ENCODE assay signal across 22 cellular contexts in genomic region chr17:3533752-3534151, GRCh38. TPM values are rescaled to one million over a fixed set of nuclear protein-coding genes. Genes with fewer than 3 reads are reported as not detected.
"Had no signal": no experiment of that assay in that cellular context is flagged by ENCODE, and none has a peak within 500 bp of the region (broad histone marks: within the 10 kb centered on the region; RNA-seq: fewer than 3 reads in every experiment).

No MANE protein-coding gene starts in this region.

- H3K4me3 Mint-ChIP-seq: activated CD8-positive, alpha-beta T cell treated with anti-CD3 and anti-CD28 coated beads, Interleukin-2, amount 10 ng/mL, durations not matched to agents 7 days and 5 days; activated naive CD4-positive, alpha-beta T cell treated with anti-CD3 and anti-CD28 coated beads, Interleukin-2, amount 50 U/mL, for 24 hours; central memory CD8-positive, alpha-beta T cell; stimulated activated memory B cell treated with anti-CD40 and anti-IgM and Interleukin-4, amounts not matched to agents 10 μg/mL and 1 μg/mL and 100 μg/mL, for 72 hours had no signal

- H3K27me3 Mint-ChIP-seq: stimulated activated memory B cell treated with anti-CD40 and anti-IgM and Interleukin-4, amounts not matched to agents 10 μg/mL and 1 μg/mL and 100 μg/mL, for 72 hours had no signal

- ATAC-seq: activated CD8-positive, alpha-beta T cell treated with anti-CD3 and anti-CD28 coated beads, Interleukin-2, amount 10 ng/mL, durations not matched to agents 7 days and 5 days; heart right ventricle; lower lobe of right lung; SK-N-SH treated with all-trans-retinoic acid at 6 μM for 48 hours; stimulated activated memory B cell treated with anti-CD40 and anti-IgM and Interleukin-4, amounts not matched to agents 10 μg/mL and 1 μg/mL and 100 μg/mL, for 72 hours; upper lobe of right lung had no signal

- H3K9me3 Mint-ChIP-seq: activated naive CD4-positive, alpha-beta T cell treated with anti-CD3 and anti-CD28 coated beads, Interleukin-2, amount 50 U/mL, for 24 hours; central memory CD8-positive, alpha-beta T cell; nephron; stimulated activated memory B cell treated with anti-CD40 and anti-IgM and Interleukin-4, amounts not matched to agents 10 μg/mL and 1 μg/mL and 100 μg/mL, for 72 hours had no signal

- H3K27ac Mint-ChIP-seq: activated CD8-positive, alpha-beta T cell treated with anti-CD3 and anti-CD28 coated beads, Interleukin-2, amount 10 ng/mL, durations not matched to agents 7 days and 5 days; activated naive CD4-positive, alpha-beta T cell treated with anti-CD3 and anti-CD28 coated beads, Interleukin-2, amount 50 U/mL, for 24 hours had no signal

- H3K27me3 ChIP-seq: ascending aorta, brain microvascular endothelial cell, upper lobe of right lung had no signal

- DNase-seq: activated CD4-positive, alpha-beta T cell treated with anti-CD3 and anti-CD28 coated beads for 1 hour; activated CD4-positive, alpha-beta T cell treated with anti-CD3 and anti-CD28 coated beads, Interleukin-2, amount 50 U/mL, for 1 hour; activated CD8-positive, alpha-beta T cell treated with anti-CD3 and anti-CD28 coated beads, Interleukin-2, amount 10 ng/mL, durations not matched to agents 7 days and 5 days; activated gamma-delta T cell treated with Interleukin-2 at 50 U/mL for 16 hours; brain microvascular endothelial cell; effector CD4-positive, alpha-beta T cell; erythroblast; foreskin fibroblast; heart right ventricle; occipital lobe; sigmoid colon; stimulated activated CD4-positive, alpha-beta T cell treated with anti-CD3 and anti-CD28 coated beads, Interleukin-15, amount 100 ng/mL, for 24 hours; upper lobe of right lung; WERI-Rb-1 had no signal

- H3K4me3 ChIP-seq: ascending aorta, heart right ventricle, lower lobe of right lung, sigmoid colon, smooth muscle cell, upper lobe of right lung had no signal

- H3K36me3 ChIP-seq: ascending aorta, brain microvascular endothelial cell, heart right ventricle, lower lobe of right lung, sigmoid colon, upper lobe of right lung, WERI-Rb-1 had no signal

- H3K4me1 ChIP-seq: ascending aorta, lower lobe of right lung, upper lobe of right lung had no signal

- H3K4me1 Mint-ChIP-seq: central memory CD8-positive, alpha-beta T cell had no signal

- H3K9me3 ChIP-seq: ascending aorta, heart right ventricle, lower lobe of right lung, sigmoid colon, upper lobe of right lung had no signal

- H3K4me2 ChIP-seq: smooth muscle cell had no signal

- H3K27ac ChIP-seq: ascending aorta, brain microvascular endothelial cell, lower lobe of right lung, sigmoid colon, upper lobe of right lung, WERI-Rb-1 had no signal

- H3K36me3 Mint-ChIP-seq: activated naive CD4-positive, alpha-beta T cell treated with anti-CD3 and anti-CD28 coated beads, Interleukin-2, amount 50 U/mL, for 24 hours had no signal

RNA-seq across cellular contexts. Expression of gene ASPA, which starts 58.0 kb away (rescaled TPM):
- total RNA-seq: activated CD8-positive, alpha-beta T cell treated with anti-CD3 and anti-CD28 coated beads, Interleukin-2, amount 10 ng/mL, durations not matched to agents 7 days and 5 days; smooth muscle cell had no signal
- polyA plus RNA-seq: smooth muscle cell had no signal
